In the genomic region with DNA sequence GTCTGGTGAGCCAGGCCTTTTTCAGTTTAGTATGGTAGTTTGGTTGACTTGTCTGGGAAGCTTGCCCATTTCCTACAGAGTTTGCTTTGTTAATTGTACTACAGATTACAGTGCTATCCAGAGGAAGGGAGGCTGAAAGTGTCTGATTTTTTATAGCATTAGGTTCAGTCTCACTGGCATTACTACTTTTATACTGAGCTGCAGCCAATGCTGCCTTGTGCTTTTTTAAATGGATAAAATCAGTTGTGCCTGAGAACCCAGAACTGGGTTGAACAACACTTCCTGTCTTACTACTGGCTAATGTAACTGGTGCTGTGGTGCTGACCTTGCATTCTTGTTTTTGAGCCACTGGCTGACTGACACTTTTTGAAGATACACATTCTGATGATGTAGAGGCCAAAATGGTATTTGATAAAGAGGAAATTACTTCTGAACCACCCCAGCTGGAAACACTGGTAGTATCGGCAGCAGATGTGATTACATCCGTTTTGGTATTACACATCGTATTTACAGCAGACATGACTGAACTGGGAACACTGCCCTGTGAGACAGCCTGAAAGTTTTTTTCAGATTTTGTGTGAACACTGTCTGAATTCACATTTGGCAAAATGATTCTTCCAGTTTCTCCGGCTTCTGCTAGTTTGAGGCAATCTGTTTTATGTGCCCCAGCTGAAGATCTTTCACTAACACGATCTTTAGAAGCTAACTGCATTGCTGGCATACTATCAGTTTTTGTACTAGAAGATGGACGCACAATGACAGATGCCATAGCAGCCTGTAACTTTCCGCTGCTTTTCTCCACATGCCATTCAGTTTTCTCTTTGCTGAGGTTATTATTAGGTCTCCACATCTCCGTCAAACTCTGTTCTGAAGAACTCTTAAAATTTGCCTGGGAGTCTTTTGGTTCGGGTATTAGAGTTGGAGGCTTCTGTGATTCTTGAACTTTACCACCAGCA, we compare ENCODE assay signal across 8 cellular contexts.
DNase-seq lines count a peak whose midpoint lies in the region; ATAC-seq and TF ChIP-seq lines count a peak whose summit lies in the region.

No MANE protein-coding gene starts in this region.

- H4K20me1 ChIP-seq in PC-9 (ENCODE audit: insufficient read depth), result peaks cover 53% of the 10 kb centered on the region

- peak overlapping the region; percentile 75 for H3K27ac Mint-ChIP-seq in activated B cell treated with CpG ODN at 0.5 μM for 24 hours

- intact Hi-C loops in activated B cell treated with CpG ODN at 0.5 μM for 24 hours (cut with micrococcal nuclease), result loop anchor here (2.0 to 5.0 kb wide), 2 partner anchors 18 to 35 kb away; no protein-coding TSS in a partner anchor
- intact Hi-C loops in prostate gland (cut with DNase I), result loop anchor here (10.0 kb wide), 1 partner anchor 318 kb away; a partner anchor contains a TSS
- intact Hi-C loops in PC-9 (cut with micrococcal nuclease; ENCODE audit: unreplicated experiment), result no loop called here

- CTCF ChIA-PET in activated B cell treated with CpG ODN at 0.5 μM for 24 hours (lab: Charles Lee) (interaction anchor here (1.1 to 2.4 kb wide), 3 partner anchors 61 to 513 kb away, joined by 3 to 10 read pairs (median 4); no protein-coding TSS in a partner anchor), PC-9 (lab: Charles Lee) (interaction anchor here (0.6 kb wide), 1 partner anchor 409 kb away, joined by 3 read pairs; no protein-coding TSS in a partner anchor)

- WGBS in prostate gland, result 20% methylated on average over 9 of the region's 9 CpGs

- H3K4me3 ChIP-seq in foreskin fibroblast (ENCODE audit: low read depth in 1 of 2, low read length in 2 of 2) (no peak overlapping the region), prostate gland (no peak overlapping the region), PC-9 (no peak overlapping the region)

- POLR2A ChIA-PET in activated B cell treated with CpG ODN at 0.5 μM for 24 hours (lab: Charles Lee) (interaction anchor here (1.3 to 1.4 kb wide), 2 partner anchors 422 to 423 kb away, joined by 3 read pairs; no protein-coding TSS in a partner anchor), PC-9 (lab: Charles Lee; ENCODE audit: unreplicated experiment) (no interaction called here)

- H2AFZ ChIP-seq in PC-9, result no peak overlapping the region

- H3K9me2 ChIP-seq in PC-9 (ENCODE audit: insufficient read depth), result no peaks in the 10 kb centered on the region

- BruUV-seq in PC-9 (replicated peaks; lab: Mats Ljungman, UMichigan), result no TSS peak

- H3K4me2 ChIP-seq in PC-9, result no peak overlapping the region

- no peak for TF ChIP-seq POLR2A in prostate gland (IDR thresholded peaks at IDR 0.05)

- H3K4me1 Mint-ChIP-seq in activated B cell treated with CpG ODN at 0.5 μM for 24 hours, result peaks cover 69% of the 10 kb centered on the region

- peak overlapping the region; percentile 58 to 66 for H3K27ac ChIP-seq in prostate gland
- H3K27ac ChIP-seq in PC-9, result no peak overlapping the region

- no peaks in the 10 kb centered on the region for H3K36me3 ChIP-seq in prostate gland
- peaks cover 43% of the 10 kb centered on the region for H3K36me3 ChIP-seq in PC-9 (ENCODE audit: low read depth)

- ATAC-seq in GM18508 (IDR thresholded peaks at IDR 0.05; ENCODE audit: insufficient read depth, unreplicated experiment) (peak; percentile 33), HG03175 (IDR thresholded peaks at IDR 0.05; ENCODE audit: unreplicated experiment) (peak; percentile 60), activated B cell treated with CpG ODN at 0.5 μM for 24 hours (ENCODE audit: low read depth) (peak; percentile 62)

- H3K36me3 Mint-ChIP-seq in activated B cell treated with CpG ODN at 0.5 μM for 24 hours (ENCODE audit: low read depth), result peaks cover 73% of the 10 kb centered on the region

- no peaks in the 10 kb centered on the region for H3K9me3 Mint-ChIP-seq in activated B cell treated with CpG ODN at 0.5 μM for 24 hours

- H3F3A ChIP-seq in PC-9 (ENCODE audit: insufficient read depth, low read depth), result no peaks in the 10 kb centered on the region

- DNase-seq in activated B cell treated with CpG ODN at 0.5 μM for 24 hours (no peak), foreskin fibroblast (peak; percentile 82 to 89), prostate gland (ENCODE audit: low spot score) (peak; percentile 35), NCI-H1417 treated with DMSO at 0.1 percent for 48 hours (lab: John Stamatoyannopoulos, UW) (no peak), SHP77 treated with DMSO at 0.1 percent for 48 hours (lab: John Stamatoyannopoulos, UW) (no peak), PC-9 (no peak)

- H3K4me1 ChIP-seq in prostate gland (replicated peaks), result peaks cover 18% of the 10 kb centered on the region
- no peaks in the 10 kb centered on the region for H3K4me1 ChIP-seq in PC-9 (replicated peaks; ENCODE audit: insufficient read depth)

- H3K27me3 Mint-ChIP-seq in activated B cell treated with CpG ODN at 0.5 μM for 24 hours, result no peaks in the 10 kb centered on the region

- H3K79me2 ChIP-seq in PC-9 (ENCODE audit: low read depth), result peaks cover 18% of the 10 kb centered on the region

- H3K4me3 Mint-ChIP-seq in activated B cell treated with CpG ODN at 0.5 μM for 24 hours, result no peak overlapping the region

- H3K9me3 ChIP-seq in prostate gland (no peaks in the 10 kb centered on the region), PC-9 (ENCODE audit: insufficient read depth, low read depth) (no peaks in the 10 kb centered on the region)

- no peak for TF ChIP-seq CTCF in activated B cell treated with CpG ODN at 0.5 μM for 24 hours (IDR thresholded peaks at IDR 0.05)
- no peak for TF ChIP-seq CTCF in foreskin fibroblast (IDR thresholded peaks at IDR 0.05; ENCODE audit: low read depth, low read length)
- TF ChIP-seq CTCF in prostate gland (IDR thresholded peaks at IDR 0.05), result no peak
- no peak for TF ChIP-seq CTCF in PC-9 (conservative IDR thresholded peaks at IDR 0.05)

- H3K27me3 ChIP-seq in prostate gland (replicated peaks; ENCODE audit: insufficient read depth), result no peaks in the 10 kb centered on the region
- H3K27me3 ChIP-seq in PC-9 (ENCODE audit: insufficient read depth, low read depth), result no peaks in the 10 kb centered on the region

Comparison
In these comparisons a context has a peak if more than half of its experiments do, and no peak if none do; other contexts are left out.
1. DNase-seq: peak in foreskin fibroblast (2 of 2) and prostate gland (single experiment); none in activated B cell treated with CpG ODN at 0.5 μM for 24 hours (single experiment), NCI-H1417 treated with DMSO at 0.1 percent for 48 hours (single experiment), SHP77 treated with DMSO at 0.1 percent for 48 hours (single experiment) and PC-9 (0 of 2).
2. Peak in every context shown above with its lines, with median percentiles within 50 percentile points of each other: ATAC-seq.